In genomic region chr7:17706734-17707133, GRCh38 we compare ENCODE assay signal across 8 cellular contexts.
A peak's percentile ranks its signal among the peaks of the same experiment; 100 is the strongest.
DNase-seq lines count a peak whose midpoint lies in the region; ATAC-seq and TF ChIP-seq lines count a peak whose summit lies in the region.

No MANE protein-coding gene starts in this region.

- intact Hi-C loops in activated CD8-positive, alpha-beta T cell treated with anti-CD3 and anti-CD28 coated beads for 36 hours (cut with micrococcal nuclease) = no loop called here

- 13 to 33% methylated on average over 3 of the region's 3 CpGs for WGBS in gastroesophageal sphincter (ENCODE audit: low coverage in 1 of 2), 2 donors
- 100% methylated on average over 1 of the region's 3 CpGs for WGBS in trophoblast cell (ENCODE audit: extremely low coverage, insufficient coverage, insufficient read length)

- no peaks in the 10 kb centered on the region for H3K79me2 ChIP-seq in trophoblast cell (ENCODE audit: control insufficient read depth, insufficient read depth, low read length, poor library complexity)

- POLR2A ChIA-PET in activated CD8-positive, alpha-beta T cell treated with anti-CD3 and anti-CD28 coated beads for 36 hours (lab: Charles Lee) = no interaction called here

- H2AFZ ChIP-seq in trophoblast cell (ENCODE audit: insufficient read depth, low read length, poor library complexity) = no peak overlapping the region

- H3K4ac ChIP-seq in trophoblast cell (ENCODE audit: low read depth, low read length) = no peak overlapping the region

- H2BK12ac ChIP-seq in trophoblast cell (ENCODE audit: low read length) = no peak overlapping the region

- no peaks in the 10 kb centered on the region for H3K79me1 ChIP-seq in trophoblast cell (ENCODE audit: low read length)

- no peak overlapping the region for H3K27ac Mint-ChIP-seq in activated CD8-positive, alpha-beta T cell treated with anti-CD3 and anti-CD28 coated beads for 36 hours

- TF ChIP-seq CTCF in activated CD8-positive, alpha-beta T cell treated with anti-CD3 and anti-CD28 coated beads for 36 hours (IDR thresholded peaks at IDR 0.05) = peak; percentile 47
- peak in 3 of 4 experiments; percentile 38 to 64 (median 54) for TF ChIP-seq CTCF in gastroesophageal sphincter (IDR thresholded peaks at IDR 0.05)

- no peaks in the 10 kb centered on the region for H3K4me1 Mint-ChIP-seq in activated CD8-positive, alpha-beta T cell treated with anti-CD3 and anti-CD28 coated beads for 36 hours (ENCODE audit: low read depth)

- no peak overlapping the region for H3K18ac ChIP-seq in trophoblast cell (ENCODE audit: low read length)

- CTCF ChIA-PET in activated CD8-positive, alpha-beta T cell treated with anti-CD3 and anti-CD28 coated beads for 36 hours (lab: Charles Lee) = interaction anchor here (0.7 to 2.6 kb wide), 17 partner anchors 8 to 959 kb away, joined by 3 to 12 read pairs (median 3); no protein-coding TSS in a partner anchor

- no peaks in the 10 kb centered on the region for H3K36me3 ChIP-seq in gastroesophageal sphincter
- H3K36me3 ChIP-seq in trophoblast cell (ENCODE audit: control insufficient read depth in 1 of 2, insufficient read depth in 2 of 2, low read length in 2 of 2) = no peaks in the 10 kb centered on the region

- no peak overlapping the region for H3K4me2 ChIP-seq in trophoblast cell (ENCODE audit: low read length)

- H3K27me3 Mint-ChIP-seq in activated CD8-positive, alpha-beta T cell treated with anti-CD3 and anti-CD28 coated beads for 36 hours = no peaks in the 10 kb centered on the region

- no peaks in the 10 kb centered on the region for H3K27me3 ChIP-seq in gastroesophageal sphincter
- H3K27me3 ChIP-seq in trophoblast cell (ENCODE audit: insufficient read depth, low read length) = no peaks in the 10 kb centered on the region

- no peak overlapping the region for H3K27ac ChIP-seq in gastroesophageal sphincter
- H3K27ac ChIP-seq in trophoblast cell (ENCODE audit: low read depth, low read length) = no peak overlapping the region

- H3K4me1 ChIP-seq in gastroesophageal sphincter (peaks cover 0 to 8% (median 0%) of the 10 kb centered on the region in 3 donors), trophoblast cell (ENCODE audit: control insufficient read depth in 1 of 2, insufficient read depth in 2 of 2, low read length in 2 of 2) (no peaks in the 10 kb centered on the region)

- H2BK5ac ChIP-seq in trophoblast cell (ENCODE audit: low read depth, low read length, poor library complexity) = no peak overlapping the region

- H3K9me3 Mint-ChIP-seq in activated CD8-positive, alpha-beta T cell treated with anti-CD3 and anti-CD28 coated beads for 36 hours = no peaks in the 10 kb centered on the region

- H3K9ac ChIP-seq in trophoblast cell (ENCODE audit: low read length) = no peak overlapping the region

- no peak overlapping the region for H3K14ac ChIP-seq in trophoblast cell (ENCODE audit: low read length)

- H4K12ac ChIP-seq in trophoblast cell (ENCODE audit: low read depth, low read length) = no peak overlapping the region

- no peak overlapping the region for H2BK120ac ChIP-seq in trophoblast cell (ENCODE audit: insufficient read depth, low read length, poor library complexity)

- ATAC-seq in GM18870 (IDR thresholded peaks at IDR 0.05; ENCODE audit: unreplicated experiment) (peak; percentile 64), HG03196 (IDR thresholded peaks at IDR 0.05; ENCODE audit: unreplicated experiment) (peak; percentile 61), gastroesophageal sphincter (no peak), HG03097 (IDR thresholded peaks at IDR 0.05; ENCODE audit: low FRiP score, unreplicated experiment) (no peak)
- no peak for ATAC-seq in activated CD8-positive, alpha-beta T cell treated with anti-CD3 and anti-CD28 coated beads for 36 hours

- no peak overlapping the region for H2AK5ac ChIP-seq in trophoblast cell (ENCODE audit: low read length)

- H3K9me3 ChIP-seq in gastroesophageal sphincter (no peaks in the 10 kb centered on the region), trophoblast cell (ENCODE audit: insufficient read depth, low read depth, low read length) (no peaks in the 10 kb centered on the region)

- no peak for TF ChIP-seq POLR2A in gastroesophageal sphincter (IDR thresholded peaks at IDR 0.05)

- DNase-seq in COLO668 (lab: John Stamatoyannopoulos, UW; ENCODE audit: unreplicated experiment) = peak; percentile 62
- peak; percentile 73 for DNase-seq in NCI-H460 (ENCODE audit: extremely low read depth, low read depth)
- peak; percentile 52 for DNase-seq in activated CD8-positive, alpha-beta T cell treated with anti-CD3 and anti-CD28 coated beads for 36 hours
- DNase-seq in trophoblast cell = peak; percentile 44 to 72

- no peak for TF ChIP-seq EP300 in gastroesophageal sphincter (IDR thresholded peaks at IDR 0.05)

- no peak overlapping the region for H3K23ac ChIP-seq in trophoblast cell (ENCODE audit: low read length)

- no peak overlapping the region for H4K91ac ChIP-seq in trophoblast cell (ENCODE audit: low read depth, low read length)

- no peaks in the 10 kb centered on the region for H3K36me3 Mint-ChIP-seq in activated CD8-positive, alpha-beta T cell treated with anti-CD3 and anti-CD28 coated beads for 36 hours (ENCODE audit: low read depth)

- H4K8ac ChIP-seq in trophoblast cell (ENCODE audit: low read depth, low read length) = no peak overlapping the region

- H3K4me3 ChIP-seq in gastroesophageal sphincter (no peak overlapping the region), trophoblast cell (ENCODE audit: low read depth, low read length) (no peak overlapping the region)

- no peak overlapping the region for H3K4me3 Mint-ChIP-seq in activated CD8-positive, alpha-beta T cell treated with anti-CD3 and anti-CD28 coated beads for 36 hours

Comparison
In these comparisons a context has a peak if more than half of its experiments do, and no peak if none do; other contexts are left out.
1. ATAC-seq: peak in GM18870 (single experiment) and HG03196 (single experiment); none in activated CD8-positive, alpha-beta T cell treated with anti-CD3 and anti-CD28 coated beads for 36 hours (single experiment), gastroesophageal sphincter (single experiment) and HG03097 (single experiment).
2. Peak in every context shown above with its lines, with median percentiles within 50 percentile points of each other: DNase-seq.